25 cellular contexts compared by ENCODE assay signal in genomic region chr2:164891460-164891859, GRCh38. TPM values are rescaled to one million over a fixed set of nuclear protein-coding genes. Genes with fewer than 3 reads are reported as not detected.
DNase-seq lines count a peak whose midpoint lies in the region; ATAC-seq, FAIRE-seq and TF ChIP-seq lines count a peak whose summit lies in the region.
"Had no signal": no experiment of that assay in that cellular context is flagged by ENCODE, and none has a peak within 500 bp of the region (broad histone marks: within the 10 kb centered on the region; RNA-seq: fewer than 3 reads in every experiment).

No MANE protein-coding gene starts in this region.

- no peak overlapping the region for H3K4me3 ChIP-seq in BLaER1
- H3K4me3 ChIP-seq: A549, K562 had no signal

- DNase-seq in D721Med (ENCODE audit: insufficient read length, low spot score) (no peak), nephron progenitor cell (no peak), GM12891 (ENCODE audit: insufficient read length, low spot score) (no peak)
- DNase-seq: CD8-positive, alpha-beta memory T cell; Kasumi-1; MV-4-11; NCI-H1105; NCI-H1436 treated with DMSO at 0.1 percent for 48 hours; NCI-H2029; NCI-H446; NCI-H524 treated with DMSO at 0.1 percent for 48 hours; NCI-H774; SIG-M5; SK-N-SH; SW 1271 had no signal

- H3K27ac ChIP-seq in BLaER1: no peak overlapping the region
- H3K27ac ChIP-seq: A549 had no signal

- peaks cover 4% of the 10 kb centered on the region for H3K27me3 Mint-ChIP-seq in nephron progenitor cell (ENCODE audit: low read depth, poor library complexity)
- H3K27me3 Mint-ChIP-seq: CD8-positive, alpha-beta memory T cell had no signal

- no peak for TF ChIP-seq CTCF in D721Med (IDR thresholded peaks at IDR 0.05; ENCODE audit: insufficient read depth, missing control alignments)
- TF ChIP-seq CTCF in nephron progenitor cell (IDR thresholded peaks at IDR 0.05): no peak

- peak overlapping the region; percentile 58 for H3K4me2 ChIP-seq in BLaER1
- H3K4me2 ChIP-seq: A549, SK-N-SH had no signal

- ATAC-seq in activated CD4-positive, CD25-positive, alpha-beta regulatory T cell treated with anti-CD3 and anti-CD28 coated beads, Interleukin-2, amount 50 U/mL, for 24 hours: no peak
- no peak for ATAC-seq in GM19455 (IDR thresholded peaks at IDR 0.05; ENCODE audit: unreplicated experiment)
- ATAC-seq: A549, K562 had no signal

- H3K4me1 Mint-ChIP-seq in nephron progenitor cell: no peaks in the 10 kb centered on the region
- H3K4me1 Mint-ChIP-seq: CD14-positive monocyte; CD8-positive, alpha-beta memory T cell had no signal

- peak overlapping the region; percentile 26 for H3K27ac Mint-ChIP-seq in nephron progenitor cell
- H3K27ac Mint-ChIP-seq: CD14-positive monocyte; CD8-positive, alpha-beta memory T cell had no signal

- H3K4me3 Mint-ChIP-seq in nephron progenitor cell: no peak overlapping the region
- H3K4me3 Mint-ChIP-seq: CD14-positive monocyte; CD8-positive, alpha-beta memory T cell had no signal

- FAIRE-seq in D721Med (lab: Jason Lieb, UNC): peak; percentile 77
- FAIRE-seq in endometrium (lab: Jason Lieb, UNC): peak; percentile 31
- FAIRE-seq in GM12891 (lab: Jason Lieb, UNC): no peak
- FAIRE-seq: A549, G401.6, HTR-8/SVneo, K562, RCC 7860 had no signal

- no peak for TF ChIP-seq POLR2A in GM12891 (IDR thresholded peaks at IDR 0.05; ENCODE audit: low read depth, low read length)

- H3K9me3 Mint-ChIP-seq in nephron progenitor cell: no peaks in the 10 kb centered on the region
- H3K9me3 Mint-ChIP-seq: CD14-positive monocyte had no signal

- no peak overlapping the region for H3K9ac ChIP-seq in BLaER1
- H3K9ac ChIP-seq: SK-N-SH had no signal

- peaks cover 37% of the 10 kb centered on the region for H3K4me1 ChIP-seq in BLaER1

- no peaks in the 10 kb centered on the region for H3K36me3 ChIP-seq in BLaER1

- H3K9me3 ChIP-seq in BLaER1: no peaks in the 10 kb centered on the region
- H3K9me3 ChIP-seq: A549, SK-N-SH had no signal

- no peaks in the 10 kb centered on the region for H3K36me3 Mint-ChIP-seq in nephron progenitor cell (ENCODE audit: low read depth)
- H3K36me3 Mint-ChIP-seq: CD14-positive monocyte; CD8-positive, alpha-beta memory T cell had no signal

- H4K20me1 ChIP-seq in BLaER1: no peaks in the 10 kb centered on the region

- H3K27me3 ChIP-seq in BLaER1: no peaks in the 10 kb centered on the region

TF ChIP-seq in GM12891, 5 proteins besides CTCF, POLR2A, EP300 and RAD21:
- TF ChIP-seq POLR2AphosphoS5 (IDR thresholded peaks at IDR 0.05; ENCODE audit: low read depth, low read length): no peak
- TF ChIP-seq PAX5 (IDR thresholded peaks at IDR 0.05; ENCODE audit: insufficient read depth, low read length, severe bottlenecking): no peak
- no peak for TF ChIP-seq TAF1 (IDR thresholded peaks at IDR 0.05; ENCODE audit: low read depth, low read length)
- no peak for TF ChIP-seq POU2F2 (IDR thresholded peaks at IDR 0.05; ENCODE audit: low read depth, low read length)
- no peak for TF ChIP-seq SPI1 (IDR thresholded peaks at IDR 0.05; ENCODE audit: low read depth, low read length)

RNA-seq across cellular contexts. Expression of gene COBLL1, which starts 49.8 kb away (rescaled TPM):
- not detected for polyA plus RNA-seq in GM12891 (2012; ENCODE audit: low read depth, missing spikeins)
- polyA plus RNA-seq: CD8-positive, alpha-beta memory T cell had no signal
